ENCODE assay signal across 26 cellular contexts in genomic region chr12:129381717-129382116, GRCh38.
"Had no signal": no experiment of that assay in that cellular context is flagged by ENCODE, and none has a peak within 500 bp of the region (broad histone marks: within the 10 kb centered on the region; RNA-seq: fewer than 3 reads in every experiment).

No MANE protein-coding gene starts in this region.

- H3K27ac Mint-ChIP-seq: activated CD8-positive, alpha-beta T cell treated with anti-CD3 and anti-CD28 coated beads, Interleukin-2, amount 10 ng/mL, durations not matched to agents 7 days and 5 days; activated naive CD4-positive, alpha-beta T cell treated with anti-CD3 and anti-CD28 coated beads, Interleukin-2, amount 50 U/mL, for 24 hours; brain; T-helper 17 cell; WTC11 had no signal

- H3K4me1 Mint-ChIP-seq: activated naive CD4-positive, alpha-beta T cell treated with anti-CD3 and anti-CD28 coated beads, Interleukin-2, amount 50 U/mL, for 24 hours; central memory CD8-positive, alpha-beta T cell; T-helper 17 cell; WTC11 had no signal

- H3K36me3 Mint-ChIP-seq: activated naive CD4-positive, alpha-beta T cell treated with anti-CD3 and anti-CD28 coated beads, Interleukin-2, amount 50 U/mL, for 24 hours; brain had no signal

- DNase-seq: activated CD4-positive, alpha-beta T cell treated with anti-CD3 and anti-CD28 coated beads for 48 hours; activated CD4-positive, alpha-beta T cell treated with anti-CD3 and anti-CD28 coated beads, Interleukin-2, amount 50 U/mL, for 4 hours; activated CD4-positive, CD25-positive, alpha-beta regulatory T cell treated with anti-CD3 and anti-CD28 coated beads, Interleukin-2, amount 50 U/mL, for 72 hours; activated CD8-positive, alpha-beta memory T cell treated with anti-CD3 and anti-CD28 coated beads, Interleukin-2, amount 50 U/mL, for 48 hours; activated CD8-positive, alpha-beta T cell treated with anti-CD3 and anti-CD28 coated beads, Interleukin-2, amount 10 ng/mL, durations not matched to agents 7 days and 5 days; activated effector memory CD4-positive, alpha-beta T cell treated with Interleukin-2 at 50 U/mL for 16 hours; activated naive CD4-positive, alpha-beta T cell; activated T-cell treated with anti-CD3 and anti-CD28 coated beads, Interleukin-2, amount 50 U/mL, for 1 hour; aorta; Karpas-422; MM.1S; NCI-H1105; NCI-H1436 treated with DMSO at 0.1 percent for 48 hours; NCI-H187; NCI-H2081; NCI-H2171 treated with DMSO at 0.1 percent for 48 hours; NCI-H226; NCI-H748 treated with DMSO at 0.1 percent for 48 hours; SIG-M5; T-helper 17 cell; T-helper 9 cell had no signal

- ATAC-seq: activated CD8-positive, alpha-beta T cell treated with anti-CD3 and anti-CD28 coated beads, Interleukin-2, amount 10 ng/mL, durations not matched to agents 7 days and 5 days; K562; T-helper 17 cell; WTC11 had no signal

- H3K27me3 Mint-ChIP-seq: activated naive CD4-positive, alpha-beta T cell treated with anti-CD3 and anti-CD28 coated beads, Interleukin-2, amount 50 U/mL, for 24 hours; T-helper 17 cell had no signal

- H3K4me3 Mint-ChIP-seq: activated CD8-positive, alpha-beta T cell treated with anti-CD3 and anti-CD28 coated beads, Interleukin-2, amount 10 ng/mL, durations not matched to agents 7 days and 5 days; activated naive CD4-positive, alpha-beta T cell treated with anti-CD3 and anti-CD28 coated beads, Interleukin-2, amount 50 U/mL, for 24 hours; brain; central memory CD8-positive, alpha-beta T cell; T-helper 17 cell; WTC11 had no signal

- H3K9me3 Mint-ChIP-seq: activated naive CD4-positive, alpha-beta T cell treated with anti-CD3 and anti-CD28 coated beads, Interleukin-2, amount 50 U/mL, for 24 hours had no signal

- H3K4me3 ChIP-seq: K562 had no signal
